ENCODE assay signal across 11 cellular contexts in genomic region chr1:156657971-156658319, GRCh38. TPM values are rescaled to one million over a fixed set of nuclear protein-coding genes. Genes with fewer than 3 reads are reported as not detected.
A peak's percentile ranks its signal among the peaks of the same experiment; 100 is the strongest.
DNase-seq lines count a peak whose midpoint lies in the region; ATAC-seq and TF ChIP-seq lines count a peak whose summit lies in the region.
"Had no signal": no experiment of that assay in that cellular context is flagged by ENCODE, and none has a peak within 500 bp of the region (broad histone marks: within the 10 kb centered on the region; RNA-seq: fewer than 3 reads in every experiment).

No MANE protein-coding gene starts in this region.

- ATAC-seq in activated T-cell treated with anti-CD3 and anti-CD28 coated beads, Interleukin-2, amount 50 U/mL, for 4 hours: no peak

- CTCF ChIA-PET in activated CD4-positive, alpha-beta memory T cell treated with anti-CD3 and anti-CD28 coated beads, Interleukin-2, amount 10 ng/mL, durations not matched to agents 7 days and 5 days (lab: Charles Lee): interaction anchor here (0.9 to 8.7 kb wide), 10 partner anchors 9 to 274 kb away, joined by 3 to 275 read pairs (median 10); partner anchors contain the start of genes BCAN, HAPLN2, ISG20L2 and METTL25B
- CTCF ChIA-PET in activated CD4-positive, alpha-beta memory T cell treated with anti-CD3 and anti-CD28 coated beads for 36 hours (lab: Charles Lee): interaction anchor here (0.8 to 8.7 kb wide), 18 partner anchors 9 to 233 kb away, joined by 3 to 209 read pairs (median 4); partner anchors contain the start of genes BCAN, CRABP2, HAPLN2 and MRPL24

- H3K4me1 ChIP-seq in tibial artery: peaks cover 0 to 63% (median 51%) of the 10 kb centered on the region in 4 donors

- no peak for DNase-seq in activated CD4-positive, alpha-beta memory T cell treated with anti-CD3 and anti-CD28 coated beads, Interleukin-2, amount 10 ng/mL, durations not matched to agents 7 days and 5 days
- DNase-seq in activated CD4-positive, alpha-beta memory T cell treated with anti-CD3 and anti-CD28 coated beads for 36 hours: no peak
- DNase-seq in substantia nigra (lab: John Stamatoyannopoulos, UW): peak in 1 of 49 donors; percentile 31
- DNase-seq in tibial artery: no peak
- DNase-seq in activated T-cell treated with anti-CD3 and anti-CD28 coated beads, Interleukin-2, amount 50 U/mL, for 4 hours: no peak
- DNase-seq: foreskin keratinocyte had no signal

- no peaks in the 10 kb centered on the region for H3K9me3 Mint-ChIP-seq in activated CD4-positive, alpha-beta memory T cell treated with anti-CD3 and anti-CD28 coated beads, Interleukin-2, amount 10 ng/mL, durations not matched to agents 7 days and 5 days
- H3K9me3 Mint-ChIP-seq in activated CD4-positive, alpha-beta memory T cell treated with anti-CD3 and anti-CD28 coated beads for 36 hours: no peaks in the 10 kb centered on the region
- H3K9me3 Mint-ChIP-seq in brain: peaks cover 0 to 12% (median 0%) of the 10 kb centered on the region in 5 experiments
- H3K9me3 Mint-ChIP-seq in activated T-cell treated with anti-CD3 and anti-CD28 coated beads, Interleukin-2, amount 50 U/mL, for 4 hours: no peaks in the 10 kb centered on the region

- peaks cover 0 to 28% of the 10 kb centered on the region in 2 donors for H3K27me3 ChIP-seq in tibial artery

- H3K9me3 ChIP-seq in tibial artery: no peaks in the 10 kb centered on the region
- H3K9me3 ChIP-seq: sigmoid colon, SJSA1 had no signal

- H3K36me3 ChIP-seq in tibial artery: no peaks in the 10 kb centered on the region
- H3K36me3 ChIP-seq: cardiac muscle cell, sigmoid colon, SJSA1 had no signal

- no peak for TF ChIP-seq CTCF in brain (conservative IDR thresholded peaks at IDR 0.05)
- no peak for TF ChIP-seq CTCF in tibial artery (IDR thresholded peaks at IDR 0.05)

- H3K4me1 Mint-ChIP-seq in activated CD4-positive, alpha-beta memory T cell treated with anti-CD3 and anti-CD28 coated beads, Interleukin-2, amount 10 ng/mL, durations not matched to agents 7 days and 5 days: peaks cover 60% of the 10 kb centered on the region
- H3K4me1 Mint-ChIP-seq in activated CD4-positive, alpha-beta memory T cell treated with anti-CD3 and anti-CD28 coated beads for 36 hours (ENCODE audit: low read depth): peaks cover 37% of the 10 kb centered on the region
- peaks cover 67% of the 10 kb centered on the region for H3K4me1 Mint-ChIP-seq in brain
- peaks cover 49% of the 10 kb centered on the region for H3K4me1 Mint-ChIP-seq in activated T-cell treated with anti-CD3 and anti-CD28 coated beads, Interleukin-2, amount 50 U/mL, for 4 hours (ENCODE audit: low read depth)

- no peak overlapping the region for H3K4me3 Mint-ChIP-seq in activated CD4-positive, alpha-beta memory T cell treated with anti-CD3 and anti-CD28 coated beads, Interleukin-2, amount 10 ng/mL, durations not matched to agents 7 days and 5 days
- no peak overlapping the region for H3K4me3 Mint-ChIP-seq in activated CD4-positive, alpha-beta memory T cell treated with anti-CD3 and anti-CD28 coated beads for 36 hours
- H3K4me3 Mint-ChIP-seq in brain: peak overlapping the region in 3 of 5 experiments; percentile 28 to 84 (median 82)
- no peak overlapping the region for H3K4me3 Mint-ChIP-seq in activated T-cell treated with anti-CD3 and anti-CD28 coated beads, Interleukin-2, amount 50 U/mL, for 4 hours

- H3K27ac Mint-ChIP-seq in activated CD4-positive, alpha-beta memory T cell treated with anti-CD3 and anti-CD28 coated beads, Interleukin-2, amount 10 ng/mL, durations not matched to agents 7 days and 5 days: peak overlapping the region; percentile 18
- no peak overlapping the region for H3K27ac Mint-ChIP-seq in activated CD4-positive, alpha-beta memory T cell treated with anti-CD3 and anti-CD28 coated beads for 36 hours
- peak overlapping the region in 2 of 5 experiments; percentile 32 to 58 for H3K27ac Mint-ChIP-seq in brain

- H3K27ac ChIP-seq in substantia nigra (ENCODE audit: low read depth, low read length, poor library complexity, severe bottlenecking) (peak overlapping the region; percentile 30), tibial artery (no peak overlapping the region)
- H3K27ac ChIP-seq: cardiac muscle cell, foreskin keratinocyte, SJSA1 had no signal

- POLR2A ChIA-PET in activated CD4-positive, alpha-beta memory T cell treated with anti-CD3 and anti-CD28 coated beads, Interleukin-2, amount 10 ng/mL, durations not matched to agents 7 days and 5 days (lab: Charles Lee): no interaction called here
- POLR2A ChIA-PET in activated CD4-positive, alpha-beta memory T cell treated with anti-CD3 and anti-CD28 coated beads for 36 hours (lab: Charles Lee): no interaction called here

- intact Hi-C loops in activated CD4-positive, alpha-beta memory T cell treated with anti-CD3 and anti-CD28 coated beads for 36 hours (cut with micrococcal nuclease): loop anchor here (1.0 kb wide), 1 partner anchor 31 kb away; no protein-coding TSS in a partner anchor
- intact Hi-C loops in tibial artery (cut with DNase I; ENCODE audit: low total_unique reads): loop anchor here (2.0 to 5.0 kb wide), 4 partner anchors 23 to 271 kb away; no protein-coding TSS in a partner anchor

- peaks cover 47% of the 10 kb centered on the region for H3K27me3 Mint-ChIP-seq in activated CD4-positive, alpha-beta memory T cell treated with anti-CD3 and anti-CD28 coated beads, Interleukin-2, amount 10 ng/mL, durations not matched to agents 7 days and 5 days
- peaks cover 46% of the 10 kb centered on the region for H3K27me3 Mint-ChIP-seq in activated CD4-positive, alpha-beta memory T cell treated with anti-CD3 and anti-CD28 coated beads for 36 hours
- H3K27me3 Mint-ChIP-seq in brain: peaks cover 35% of the 10 kb centered on the region
- H3K27me3 Mint-ChIP-seq in activated T-cell treated with anti-CD3 and anti-CD28 coated beads, Interleukin-2, amount 50 U/mL, for 4 hours (ENCODE audit: low read depth): peaks cover 47% of the 10 kb centered on the region

- H3K36me3 Mint-ChIP-seq in activated CD4-positive, alpha-beta memory T cell treated with anti-CD3 and anti-CD28 coated beads, Interleukin-2, amount 10 ng/mL, durations not matched to agents 7 days and 5 days (ENCODE audit: low read depth): peaks cover 3% of the 10 kb centered on the region
- no peaks in the 10 kb centered on the region for H3K36me3 Mint-ChIP-seq in activated CD4-positive, alpha-beta memory T cell treated with anti-CD3 and anti-CD28 coated beads for 36 hours
- no peaks in the 10 kb centered on the region for H3K36me3 Mint-ChIP-seq in brain
- no peaks in the 10 kb centered on the region for H3K36me3 Mint-ChIP-seq in activated T-cell treated with anti-CD3 and anti-CD28 coated beads, Interleukin-2, amount 50 U/mL, for 4 hours (ENCODE audit: insufficient read depth)

- peak overlapping the region in 1 of 2 donors; percentile 40 for H3K4me3 ChIP-seq in tibial artery
- H3K4me3 ChIP-seq: cardiac muscle cell, lung, SJSA1 had no signal

RNA-seq across cellular contexts. Expression of gene BCAN, which starts 16.0 kb away (rescaled TPM):
- not detected for total RNA-seq in activated CD4-positive, alpha-beta memory T cell treated with anti-CD3 and anti-CD28 coated beads, Interleukin-2, amount 10 ng/mL, durations not matched to agents 7 days and 5 days
- not detected for total RNA-seq in activated CD4-positive, alpha-beta memory T cell treated with anti-CD3 and anti-CD28 coated beads for 36 hours
- 81.5 TPM for polyA plus RNA-seq in brain (ENCODE audit: insufficient read depth, low read depth, low replicate concordance)
- not detected for total RNA-seq in activated T-cell treated with anti-CD3 and anti-CD28 coated beads, Interleukin-2, amount 50 U/mL, for 4 hours
- total RNA-seq: foreskin keratinocyte, SJSA1 had no signal
- polyA plus RNA-seq: foreskin keratinocyte had no signal

RNA-seq across cellular contexts. Expression of gene NES, which starts 19.3 kb away (rescaled TPM):
- total RNA-seq in activated CD4-positive, alpha-beta memory T cell treated with anti-CD3 and anti-CD28 coated beads, Interleukin-2, amount 10 ng/mL, durations not matched to agents 7 days and 5 days: not detected
- under 1 TPM in 1 of 2 experiments, not detected in 1; 0.07 TPM for total RNA-seq in activated CD4-positive, alpha-beta memory T cell treated with anti-CD3 and anti-CD28 coated beads for 36 hours
- polyA plus RNA-seq in brain (ENCODE audit: insufficient read depth, low read depth, low replicate concordance): 12.7 TPM
- under 1 TPM; 0.05 to 0.13 (median 0.05) TPM for total RNA-seq in activated T-cell treated with anti-CD3 and anti-CD28 coated beads, Interleukin-2, amount 50 U/mL, for 4 hours

RNA-seq across cellular contexts. Expression of gene HAPLN2, which starts 38.7 kb away (rescaled TPM):
- total RNA-seq in activated CD4-positive, alpha-beta memory T cell treated with anti-CD3 and anti-CD28 coated beads, Interleukin-2, amount 10 ng/mL, durations not matched to agents 7 days and 5 days: not detected
- total RNA-seq in activated CD4-positive, alpha-beta memory T cell treated with anti-CD3 and anti-CD28 coated beads for 36 hours: under 1 TPM; 0.21 to 0.34 TPM
- 69.6 TPM for polyA plus RNA-seq in brain (ENCODE audit: insufficient read depth, low read depth, low replicate concordance)
- total RNA-seq in activated T-cell treated with anti-CD3 and anti-CD28 coated beads, Interleukin-2, amount 50 U/mL, for 4 hours: not detected
- total RNA-seq: foreskin keratinocyte, SJSA1 had no signal
- polyA plus RNA-seq: foreskin keratinocyte had no signal

RNA-seq across cellular contexts. Expression of gene CRABP2, which starts 47.4 kb away (rescaled TPM):
- total RNA-seq in activated CD4-positive, alpha-beta memory T cell treated with anti-CD3 and anti-CD28 coated beads, Interleukin-2, amount 10 ng/mL, durations not matched to agents 7 days and 5 days: 1 to 10 TPM in 1 of 2 experiments, under 1 TPM in 1; 0.58 to 1.2 TPM
- total RNA-seq in activated CD4-positive, alpha-beta memory T cell treated with anti-CD3 and anti-CD28 coated beads for 36 hours: 1 to 10 TPM; 1.1 to 2.3 TPM
- 10.5 TPM for polyA plus RNA-seq in brain (ENCODE audit: insufficient read depth, low read depth, low replicate concordance)
- total RNA-seq in activated T-cell treated with anti-CD3 and anti-CD28 coated beads, Interleukin-2, amount 50 U/mL, for 4 hours: 1 to 10 TPM; 1.8 to 2.5 (median 2.4) TPM

RNA-seq across cellular contexts. Expression of gene GPATCH4, which starts 56.7 kb away (rescaled TPM):
- total RNA-seq in activated CD4-positive, alpha-beta memory T cell treated with anti-CD3 and anti-CD28 coated beads, Interleukin-2, amount 10 ng/mL, durations not matched to agents 7 days and 5 days: 10 to 100 TPM; 19.0 to 20.6 TPM
- total RNA-seq in activated CD4-positive, alpha-beta memory T cell treated with anti-CD3 and anti-CD28 coated beads for 36 hours: 10 to 100 TPM; 40.2 to 43.2 TPM
- 11.5 TPM for polyA plus RNA-seq in brain (ENCODE audit: insufficient read depth, low read depth, low replicate concordance)
- total RNA-seq in activated T-cell treated with anti-CD3 and anti-CD28 coated beads, Interleukin-2, amount 50 U/mL, for 4 hours: 100 to 1,000 TPM; 171 to 190 (median 174) TPM

Comparison
In these comparisons a context has a peak if more than half of its experiments do, and no peak if none do; other contexts are left out.
1. H3K4me3 Mint-ChIP-seq: peak in brain (3 of 5); none in activated CD4-positive, alpha-beta memory T cell treated with anti-CD3 and anti-CD28 coated beads, Interleukin-2, amount 10 ng/mL, durations not matched to agents 7 days and 5 days (single experiment), activated CD4-positive, alpha-beta memory T cell treated with anti-CD3 and anti-CD28 coated beads for 36 hours (single experiment) and activated T-cell treated with anti-CD3 and anti-CD28 coated beads, Interleukin-2, amount 50 U/mL, for 4 hours (single experiment).